In the genomic region with DNA sequence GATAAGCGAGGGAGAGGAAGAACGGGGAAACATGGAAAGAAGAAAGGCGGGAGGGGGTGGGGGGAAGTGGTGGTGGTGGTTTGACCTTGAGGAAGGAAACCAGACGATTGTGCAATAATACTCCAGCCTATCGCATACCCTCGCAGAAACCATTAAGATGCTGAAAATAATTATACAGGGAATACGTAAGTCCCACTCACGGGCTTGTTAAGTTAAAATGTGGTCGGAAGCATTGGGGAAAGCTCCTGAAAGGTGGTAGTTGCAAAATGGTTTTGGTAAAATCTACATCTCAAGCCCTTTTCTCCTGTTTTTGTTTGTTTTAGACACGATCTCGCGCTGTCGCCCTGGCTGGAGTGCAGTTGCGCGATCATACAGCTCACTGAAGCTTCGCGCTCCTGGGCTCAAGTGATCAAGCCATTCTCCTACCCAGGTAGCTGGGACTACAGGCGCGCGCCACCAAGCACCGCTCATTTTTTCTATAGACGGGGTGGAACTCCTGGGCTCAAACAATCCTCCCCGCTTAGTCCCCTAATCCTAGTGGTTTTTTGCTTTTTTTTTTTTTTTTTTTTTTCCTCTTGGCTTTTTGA, we compare ENCODE assay signal across 11 cellular contexts.
DNase-seq lines count a peak whose midpoint lies in the region; ATAC-seq, FAIRE-seq and TF ChIP-seq lines count a peak whose summit lies in the region.
"Had no signal": no experiment of that assay in that cellular context is flagged by ENCODE, and none has a peak within 500 bp of the region (broad histone marks: within the 10 kb centered on the region; RNA-seq: fewer than 3 reads in every experiment).

No MANE protein-coding gene starts in this region.

- no peaks in the 10 kb centered on the region for H3K79me2 ChIP-seq in hepatocyte

- H3K4me1 ChIP-seq in A549 (peaks cover 3% of the 10 kb centered on the region; the same call in 1 of the 3 replicates), hepatocyte (ENCODE audit: insufficient read depth) (no peaks in the 10 kb centered on the region)
- no peaks in the 10 kb centered on the region for H3K4me1 ChIP-seq in effector memory CD4-positive, alpha-beta T cell (ENCODE audit: control insufficient read depth, insufficient read depth, low read length, poor library complexity, severe bottlenecking)

- POLR2A ChIA-PET in A549 (lab: Yijun Ruan, JAX), result interaction anchor here (0.7 to 0.8 kb wide), 4 partner anchors 16 to 101 kb away, joined by 6 to 9 read pairs (median 6); no protein-coding TSS in a partner anchor

- WGBS in A549 (ENCODE audit: missing lambda C conversion rate), result under 1% methylated on average over 22 of the region's 23 CpGs
- 2% methylated on average over 23 of the region's 23 CpGs for WGBS in hepatocyte (ENCODE audit: low lambda C conversion rate, missing lambda C conversion rate)

- H3K36me3 Mint-ChIP-seq in T-helper 2 cell treated with Interferon-gamma antibody and Interleukin-4, amounts not matched to agents 5 μg/mL and 100 μg/mL, for 36 hours (ENCODE audit: low read depth), result no peaks in the 10 kb centered on the region

- TF ChIP-seq EP300 in A549 (IDR thresholded peaks at IDR 0.05), result no peak

- TF ChIP-seq CTCF in A549 (IDR thresholded peaks at IDR 0.05), result no peak
- TF ChIP-seq CTCF in hepatocyte (IDR thresholded peaks at IDR 0.05; ENCODE audit: poor library complexity), result no peak

- CTCF ChIA-PET in A549 (lab: Yijun Ruan, JAX), result interaction anchor here (0.8 to 1.6 kb wide), 3 partner anchors 17 to 151 kb away, joined by 3 to 5 read pairs (median 4); no protein-coding TSS in a partner anchor

- peak; percentile 75 to 76 for ATAC-seq in A549
- peak; percentile 37 for ATAC-seq in HG02798 (IDR thresholded peaks at IDR 0.05; ENCODE audit: poor library complexity, unreplicated experiment)
- ATAC-seq in GM21619 (IDR thresholded peaks at IDR 0.05; ENCODE audit: unreplicated experiment), result no peak
- ATAC-seq in HG02642 (IDR thresholded peaks at IDR 0.05; ENCODE audit: poor library complexity, unreplicated experiment), result no peak

- no peak for FAIRE-seq in A549 (lab: Jason Lieb, UNC)

- no peak for TF ChIP-seq POLR2A in A549 (IDR thresholded peaks at IDR 0.05; ENCODE audit: low read length)

- peaks cover 13% of the 10 kb centered on the region for H3K9me3 Mint-ChIP-seq in T-helper 2 cell treated with Interferon-gamma antibody and Interleukin-4, amounts not matched to agents 5 μg/mL and 100 μg/mL, for 36 hours

- peaks cover 22% of the 10 kb centered on the region for H3K4me1 Mint-ChIP-seq in T-helper 2 cell treated with Interferon-gamma antibody and Interleukin-4, amounts not matched to agents 5 μg/mL and 100 μg/mL, for 36 hours (ENCODE audit: low read depth)

- no peaks in the 10 kb centered on the region for H3K9me2 ChIP-seq in hepatocyte (replicated peaks; ENCODE audit: insufficient read depth)

- peaks cover 45% of the 10 kb centered on the region for H3K27me3 Mint-ChIP-seq in T-helper 2 cell treated with Interferon-gamma antibody and Interleukin-4, amounts not matched to agents 5 μg/mL and 100 μg/mL, for 36 hours (ENCODE audit: low read depth)

- peaks cover 34% of the 10 kb centered on the region for H3K27me3 ChIP-seq in hepatocyte
- peaks cover 35% of the 10 kb centered on the region for H3K27me3 ChIP-seq in effector memory CD4-positive, alpha-beta T cell (replicated peaks; ENCODE audit: control insufficient read depth, insufficient read depth, low read length, poor library complexity, severe bottlenecking)

- H3K4me3 Mint-ChIP-seq in T-helper 2 cell treated with Interferon-gamma antibody and Interleukin-4, amounts not matched to agents 5 μg/mL and 100 μg/mL, for 36 hours, result peak overlapping the region; percentile 53

- H3K4me2 ChIP-seq in A549 (peak overlapping the region; percentile 91), hepatocyte (peak overlapping the region; percentile 80)

- no peaks in the 10 kb centered on the region for H3K9me3 ChIP-seq in A549
- no peaks in the 10 kb centered on the region for H3K9me3 ChIP-seq in hepatocyte (ENCODE audit: low read depth)
- H3K9me3 ChIP-seq in effector memory CD4-positive, alpha-beta T cell (ENCODE audit: control insufficient read depth, low read length), result no peaks in the 10 kb centered on the region

- peak overlapping the region; percentile 64 to 74 for H3K27ac ChIP-seq in A549
- H3K27ac ChIP-seq in hepatocyte, result no peak overlapping the region
- no peak overlapping the region for H3K27ac ChIP-seq in effector memory CD4-positive, alpha-beta T cell (ENCODE audit: insufficient read depth, low read length, poor library complexity, severe bottlenecking)
- H3K27ac ChIP-seq: C4-2B had no signal

- H3K4me3 ChIP-seq in A549 (peak overlapping the region; percentile 69), hepatocyte (peak overlapping the region; percentile 20)
- H3K4me3 ChIP-seq in effector memory CD4-positive, alpha-beta T cell (ENCODE audit: insufficient read depth, low read depth, low read length, poor library complexity, severe bottlenecking), result no peak overlapping the region

- no peaks in the 10 kb centered on the region for H3K36me3 ChIP-seq in hepatocyte (replicated peaks; ENCODE audit: insufficient read depth, low read depth)
- no peaks in the 10 kb centered on the region for H3K36me3 ChIP-seq in effector memory CD4-positive, alpha-beta T cell (ENCODE audit: control insufficient read depth, insufficient read depth, low read length)

- H2AFZ ChIP-seq in hepatocyte, result peak overlapping the region; percentile 72

- peak in 1 of 2 experiments; percentile 86 for DNase-seq in A549 (ENCODE audit: low read depth in 1 of 2, low spot score in 1 of 2)
- DNase-seq in T-helper 2 cell treated with Interferon-gamma antibody and Interleukin-4, amounts not matched to agents 5 μg/mL and 100 μg/mL, for 36 hours (ENCODE audit: low spot score), result no peak
- peak; percentile 40 for DNase-seq in hepatocyte (ENCODE audit: low spot score)
- DNase-seq in NCI-H2081 treated with DMSO at 0.1 percent for 48 hours (lab: John Stamatoyannopoulos, UW), result no peak
- no peak for DNase-seq in effector memory CD4-positive, alpha-beta T cell
- DNase-seq: naive B cell, NCI-H510A had no signal

- no peak for TF ChIP-seq RAD21 in A549 (conservative IDR thresholded peaks at IDR 0.05 in 1 of 2, IDR thresholded peaks at IDR 0.05 in 1 of 2)

- no peak overlapping the region for H3K27ac Mint-ChIP-seq in T-helper 2 cell treated with Interferon-gamma antibody and Interleukin-4, amounts not matched to agents 5 μg/mL and 100 μg/mL, for 36 hours

- no peaks in the 10 kb centered on the region for H4K20me1 ChIP-seq in hepatocyte (ENCODE audit: insufficient read depth, poor library complexity, severe bottlenecking)

TF ChIP-seq in A549, 52 proteins besides CTCF, POLR2A, EP300 and RAD21:
- TF ChIP-seq, protein P1, sequence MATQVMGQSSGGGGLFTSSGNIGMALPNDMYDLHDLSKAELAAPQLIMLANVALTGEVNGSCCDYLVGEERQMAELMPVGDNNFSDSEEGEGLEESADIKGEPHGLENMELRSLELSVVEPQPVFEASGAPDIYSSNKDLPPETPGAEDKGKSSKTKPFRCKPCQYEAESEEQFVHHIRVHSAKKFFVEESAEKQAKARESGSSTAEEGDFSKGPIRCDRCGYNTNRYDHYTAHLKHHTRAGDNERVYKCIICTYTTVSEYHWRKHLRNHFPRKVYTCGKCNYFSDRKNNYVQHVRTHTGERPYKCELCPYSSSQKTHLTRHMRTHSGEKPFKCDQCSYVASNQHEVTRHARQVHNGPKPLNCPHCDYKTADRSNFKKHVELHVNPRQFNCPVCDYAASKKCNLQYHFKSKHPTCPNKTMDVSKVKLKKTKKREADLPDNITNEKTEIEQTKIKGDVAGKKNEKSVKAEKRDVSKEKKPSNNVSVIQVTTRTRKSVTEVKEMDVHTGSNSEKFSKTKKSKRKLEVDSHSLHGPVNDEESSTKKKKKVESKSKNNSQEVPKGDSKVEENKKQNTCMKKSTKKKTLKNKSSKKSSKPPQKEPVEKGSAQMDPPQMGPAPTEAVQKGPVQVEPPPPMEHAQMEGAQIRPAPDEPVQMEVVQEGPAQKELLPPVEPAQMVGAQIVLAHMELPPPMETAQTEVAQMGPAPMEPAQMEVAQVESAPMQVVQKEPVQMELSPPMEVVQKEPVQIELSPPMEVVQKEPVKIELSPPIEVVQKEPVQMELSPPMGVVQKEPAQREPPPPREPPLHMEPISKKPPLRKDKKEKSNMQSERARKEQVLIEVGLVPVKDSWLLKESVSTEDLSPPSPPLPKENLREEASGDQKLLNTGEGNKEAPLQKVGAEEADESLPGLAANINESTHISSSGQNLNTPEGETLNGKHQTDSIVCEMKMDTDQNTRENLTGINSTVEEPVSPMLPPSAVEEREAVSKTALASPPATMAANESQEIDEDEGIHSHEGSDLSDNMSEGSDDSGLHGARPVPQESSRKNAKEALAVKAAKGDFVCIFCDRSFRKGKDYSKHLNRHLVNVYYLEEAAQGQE (IDR thresholded peaks at IDR 0.05), result peak; percentile 44; the same call in 1 of the 2 replicates
- peak; percentile 77; the same call in 1 of the 2 replicates for TF ChIP-seq ESRRA (IDR thresholded peaks at IDR 0.05; ENCODE audit: borderline replicate concordance, low read length)
- TF ChIP-seq CHD2 (IDR thresholded peaks at IDR 0.05; ENCODE audit: low read length, partially characterized antibody), result peak; percentile 35
- TF ChIP-seq CEBPB (IDR thresholded peaks at IDR 0.05), result peak; percentile 92 to 94
- no peak for TF ChIP-seq RFX5 (IDR thresholded peaks at IDR 0.05)

Comparison
In these comparisons a context has a peak if more than half of its experiments do, and no peak if none do; other contexts are left out.
1. ATAC-seq: peak in A549 (2 of 2) and HG02798 (single experiment); none in GM21619 (single experiment) and HG02642 (single experiment).
2. H3K27ac ChIP-seq: peak in A549 (2 of 2); none in hepatocyte (single experiment) and effector memory CD4-positive, alpha-beta T cell (single experiment).